10 cellular contexts compared by ENCODE assay signal in genomic region chr2:239328306-239329191, GRCh38.
DNase-seq lines count a peak whose midpoint lies in the region; ATAC-seq and TF ChIP-seq lines count a peak whose summit lies in the region.
"Had no signal": no experiment of that assay in that cellular context is flagged by ENCODE, and none has a peak within 500 bp of the region (broad histone marks: within the 10 kb centered on the region; RNA-seq: fewer than 3 reads in every experiment).

No MANE protein-coding gene starts in this region.

- H3K9me3 Mint-ChIP-seq in WTC11 = no peaks in the 10 kb centered on the region
- H3K9me3 Mint-ChIP-seq: dendritic cell treated with granulocyte-macrophage colony-stimulating factor and Interleukin-4, amounts not matched to agents 40 ng/mL and 50 ng/mL, for 4 days had no signal

- in situ Hi-C loops in HAP-1 (cut with MboI; ENCODE audit: low sequenced_read_pairs) = no loop called here

- TF ChIP-seq CTCF in WTC11 (IDR thresholded peaks at IDR 0.05) = no peak
- TF ChIP-seq CTCF in cardiac muscle cell (IDR thresholded peaks at IDR 0.05; ENCODE audit: low read depth, low read length) = peak; percentile 24

- CTCF ChIA-PET in WTC11 (lab: Charles Lee) = interaction anchor here (1.1 to 1.2 kb wide), 2 partner anchors 9 to 134 kb away, joined by 3 to 4 read pairs; no protein-coding TSS in a partner anchor

- no peaks in the 10 kb centered on the region for H3K36me3 ChIP-seq in cardiac muscle cell
- H3K36me3 ChIP-seq in HAP-1 (replicated peaks) = no peaks in the 10 kb centered on the region

- H3K36me3 Mint-ChIP-seq in WTC11 = no peaks in the 10 kb centered on the region

- no peak overlapping the region for H3K4me3 Mint-ChIP-seq in WTC11
- H3K4me3 Mint-ChIP-seq: dendritic cell treated with granulocyte-macrophage colony-stimulating factor and Interleukin-4, amounts not matched to agents 40 ng/mL and 50 ng/mL, for 4 days had no signal

- H3K4me3 ChIP-seq in cardiac muscle cell (no peak overlapping the region), HAP-1 (no peak overlapping the region)

- DNase-seq in EH (ENCODE audit: low read depth) = peak; percentile 86
- DNase-seq in WTC11 (ENCODE audit: low spot score) = no peak
- peak; percentile 43 to 97 for DNase-seq in cardiac muscle cell (ENCODE audit: low read depth in 1 of 2, low spot score in 1 of 2)
- DNase-seq in renal cortical epithelial cell (ENCODE audit: low read depth) = peak; percentile 68
- no peak for DNase-seq in SIG-M5 (lab: John Stamatoyannopoulos, UW)
- DNase-seq in UCSD-AML1 (lab: John Stamatoyannopoulos, UW; ENCODE audit: unreplicated experiment) = no peak
- no peak for DNase-seq in HAP-1 (ENCODE audit: low spot score in 2 of 2)
- DNase-seq: NCI-H146 had no signal

- no peaks in the 10 kb centered on the region for H3K27me3 ChIP-seq in cardiac muscle cell
- no peaks in the 10 kb centered on the region for H3K27me3 ChIP-seq in HAP-1 (ENCODE audit: low read depth)

- H3K4me1 ChIP-seq in cardiac muscle cell (ENCODE audit: low read depth) (peaks cover 23% of the 10 kb centered on the region), HAP-1 (no peaks in the 10 kb centered on the region)

- POLR2A ChIA-PET in WTC11 (lab: Charles Lee) = interaction anchor here (0.5 to 0.7 kb wide), 2 partner anchors 26 to 211 kb away, joined by 3 to 6 read pairs; no protein-coding TSS in a partner anchor

- H3K27ac Mint-ChIP-seq in WTC11 = peak overlapping the region; percentile 78; the same call in 1 of the 2 replicates
- H3K27ac Mint-ChIP-seq: dendritic cell treated with granulocyte-macrophage colony-stimulating factor and Interleukin-4, amounts not matched to agents 40 ng/mL and 50 ng/mL, for 4 days had no signal

- peak; percentile 37 for ATAC-seq in WTC11
- no peak for ATAC-seq in HG03432 (IDR thresholded peaks at IDR 0.05; ENCODE audit: unreplicated experiment)

- H3K9me3 ChIP-seq in cardiac muscle cell (ENCODE audit: low read depth) (no peaks in the 10 kb centered on the region), HAP-1 (no peaks in the 10 kb centered on the region)

- peak overlapping the region; percentile 78 for H3K27ac ChIP-seq in cardiac muscle cell

- H3K4me1 Mint-ChIP-seq in WTC11 = peaks cover 44% of the 10 kb centered on the region

- no peaks in the 10 kb centered on the region for H3K27me3 Mint-ChIP-seq in WTC11 (ENCODE audit: low read depth)
- H3K27me3 Mint-ChIP-seq: dendritic cell treated with granulocyte-macrophage colony-stimulating factor and Interleukin-4, amounts not matched to agents 40 ng/mL and 50 ng/mL, for 4 days had no signal

TF ChIP-seq in WTC11, 78 proteins besides CTCF, POLR2A, EP300 and RAD21:
- TF ChIP-seq ELF4 (CRISPR knock-in tag; IDR thresholded peaks at IDR 0.05; ENCODE audit: low read depth) = no peak
- no peak for TF ChIP-seq JUN (CRISPR knock-in tag; IDR thresholded peaks at IDR 0.05)
- TF ChIP-seq, protein P1, sequence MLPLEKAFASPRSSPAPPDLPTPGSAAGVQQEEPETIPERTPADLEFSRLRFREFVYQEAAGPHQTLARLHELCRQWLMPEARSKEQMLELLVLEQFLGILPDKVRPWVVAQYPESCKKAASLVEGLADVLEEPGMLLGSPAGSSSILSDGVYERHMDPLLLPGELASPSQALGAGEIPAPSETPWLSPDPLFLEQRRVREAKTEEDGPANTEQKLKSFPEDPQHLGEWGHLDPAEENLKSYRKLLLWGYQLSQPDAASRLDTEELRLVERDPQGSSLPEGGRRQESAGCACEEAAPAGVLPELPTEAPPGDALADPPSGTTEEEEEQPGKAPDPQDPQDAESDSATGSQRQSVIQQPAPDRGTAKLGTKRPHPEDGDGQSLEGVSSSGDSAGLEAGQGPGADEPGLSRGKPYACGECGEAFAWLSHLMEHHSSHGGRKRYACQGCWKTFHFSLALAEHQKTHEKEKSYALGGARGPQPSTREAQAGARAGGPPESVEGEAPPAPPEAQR (CRISPR knock-in tag; IDR thresholded peaks at IDR 0.05) = no peak
- TF ChIP-seq JAZF1 (CRISPR knock-in tag; IDR thresholded peaks at IDR 0.05) = no peak
- TF ChIP-seq HMGA2 (CRISPR knock-in tag; IDR thresholded peaks at IDR 0.05) = no peak
- TF ChIP-seq ATF6 (CRISPR knock-in tag; IDR thresholded peaks at IDR 0.05) = no peak
- TF ChIP-seq AR (CRISPR knock-in tag; IDR thresholded peaks at IDR 0.05) = no peak
- no peak for TF ChIP-seq SMAD3 (CRISPR knock-in tag; IDR thresholded peaks at IDR 0.05; ENCODE audit: borderline replicate concordance)
- TF ChIP-seq, protein P2, sequence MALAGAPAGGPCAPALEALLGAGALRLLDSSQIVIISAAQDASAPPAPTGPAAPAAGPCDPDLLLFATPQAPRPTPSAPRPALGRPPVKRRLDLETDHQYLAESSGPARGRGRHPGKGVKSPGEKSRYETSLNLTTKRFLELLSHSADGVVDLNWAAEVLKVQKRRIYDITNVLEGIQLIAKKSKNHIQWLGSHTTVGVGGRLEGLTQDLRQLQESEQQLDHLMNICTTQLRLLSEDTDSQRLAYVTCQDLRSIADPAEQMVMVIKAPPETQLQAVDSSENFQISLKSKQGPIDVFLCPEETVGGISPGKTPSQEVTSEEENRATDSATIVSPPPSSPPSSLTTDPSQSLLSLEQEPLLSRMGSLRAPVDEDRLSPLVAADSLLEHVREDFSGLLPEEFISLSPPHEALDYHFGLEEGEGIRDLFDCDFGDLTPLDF (CRISPR knock-in tag; IDR thresholded peaks at IDR 0.05) = no peak
- TF ChIP-seq, protein P3, sequence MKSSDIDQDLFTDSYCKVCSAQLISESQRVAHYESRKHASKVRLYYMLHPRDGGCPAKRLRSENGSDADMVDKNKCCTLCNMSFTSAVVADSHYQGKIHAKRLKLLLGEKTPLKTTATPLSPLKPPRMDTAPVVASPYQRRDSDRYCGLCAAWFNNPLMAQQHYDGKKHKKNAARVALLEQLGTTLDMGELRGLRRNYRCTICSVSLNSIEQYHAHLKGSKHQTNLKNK (CRISPR knock-in tag; IDR thresholded peaks at IDR 0.05) = no peak
- TF ChIP-seq IRF1 (CRISPR knock-in tag; IDR thresholded peaks at IDR 0.05) = no peak
- TF ChIP-seq CBFB (CRISPR knock-in tag; IDR thresholded peaks at IDR 0.05; ENCODE audit: low read depth) = no peak
- TF ChIP-seq NFE2L1 (CRISPR knock-in tag; IDR thresholded peaks at IDR 0.05) = no peak
- no peak for TF ChIP-seq EMX1 (CRISPR knock-in tag; IDR thresholded peaks at IDR 0.05)
- TF ChIP-seq, protein P4, sequence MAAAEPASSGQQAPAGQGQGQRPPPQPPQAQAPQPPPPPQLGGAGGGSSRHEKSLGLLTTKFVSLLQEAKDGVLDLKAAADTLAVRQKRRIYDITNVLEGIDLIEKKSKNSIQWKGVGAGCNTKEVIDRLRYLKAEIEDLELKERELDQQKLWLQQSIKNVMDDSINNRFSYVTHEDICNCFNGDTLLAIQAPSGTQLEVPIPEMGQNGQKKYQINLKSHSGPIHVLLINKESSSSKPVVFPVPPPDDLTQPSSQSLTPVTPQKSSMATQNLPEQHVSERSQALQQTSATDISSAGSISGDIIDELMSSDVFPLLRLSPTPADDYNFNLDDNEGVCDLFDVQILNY (CRISPR knock-in tag; IDR thresholded peaks at IDR 0.05) = no peak
TF ChIP-seq in WTC11: peak in this region for 0.

Comparison
In these comparisons a context has a peak if more than half of its experiments do, and no peak if none do; other contexts are left out.
1. DNase-seq: peak in EH (single experiment), cardiac muscle cell (2 of 2) and renal cortical epithelial cell (single experiment); none in WTC11 (single experiment), SIG-M5 (single experiment), UCSD-AML1 (single experiment) and HAP-1 (0 of 2).